In the genomic region with DNA sequence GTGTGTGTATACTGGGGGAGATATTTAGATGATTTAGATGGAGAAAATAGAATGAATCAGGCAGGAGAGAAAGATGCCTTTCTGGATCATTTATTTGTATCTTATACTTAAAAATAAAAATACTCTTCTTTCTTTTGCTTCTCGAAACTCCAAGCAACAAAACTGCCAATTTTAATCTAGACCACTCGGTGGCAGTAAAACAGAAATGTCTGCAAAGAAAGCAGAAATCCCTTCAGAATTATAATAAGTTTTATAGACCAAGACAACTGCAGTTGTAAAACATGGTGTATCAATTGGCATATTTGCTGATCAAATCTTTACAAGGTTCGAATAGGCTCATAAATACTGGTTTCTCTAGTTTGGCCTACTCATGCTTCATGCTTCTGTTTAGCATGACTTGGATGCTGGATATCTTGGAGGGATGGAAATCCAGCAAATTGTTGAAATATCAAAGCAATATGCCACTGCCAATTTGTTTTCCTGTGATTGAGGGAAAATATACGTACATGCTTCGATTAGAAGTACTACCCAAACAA, we compare ENCODE assay signal across 1 cellular context.
TF ChIP-seq lines count a peak whose summit lies in the region.

No MANE protein-coding gene starts in this region.

TF ChIP-seq in GM23338, 12 proteins besides CTCF, POLR2A, EP300 and RAD21 (continued from another document):
- TF ChIP-seq, protein P1, sequence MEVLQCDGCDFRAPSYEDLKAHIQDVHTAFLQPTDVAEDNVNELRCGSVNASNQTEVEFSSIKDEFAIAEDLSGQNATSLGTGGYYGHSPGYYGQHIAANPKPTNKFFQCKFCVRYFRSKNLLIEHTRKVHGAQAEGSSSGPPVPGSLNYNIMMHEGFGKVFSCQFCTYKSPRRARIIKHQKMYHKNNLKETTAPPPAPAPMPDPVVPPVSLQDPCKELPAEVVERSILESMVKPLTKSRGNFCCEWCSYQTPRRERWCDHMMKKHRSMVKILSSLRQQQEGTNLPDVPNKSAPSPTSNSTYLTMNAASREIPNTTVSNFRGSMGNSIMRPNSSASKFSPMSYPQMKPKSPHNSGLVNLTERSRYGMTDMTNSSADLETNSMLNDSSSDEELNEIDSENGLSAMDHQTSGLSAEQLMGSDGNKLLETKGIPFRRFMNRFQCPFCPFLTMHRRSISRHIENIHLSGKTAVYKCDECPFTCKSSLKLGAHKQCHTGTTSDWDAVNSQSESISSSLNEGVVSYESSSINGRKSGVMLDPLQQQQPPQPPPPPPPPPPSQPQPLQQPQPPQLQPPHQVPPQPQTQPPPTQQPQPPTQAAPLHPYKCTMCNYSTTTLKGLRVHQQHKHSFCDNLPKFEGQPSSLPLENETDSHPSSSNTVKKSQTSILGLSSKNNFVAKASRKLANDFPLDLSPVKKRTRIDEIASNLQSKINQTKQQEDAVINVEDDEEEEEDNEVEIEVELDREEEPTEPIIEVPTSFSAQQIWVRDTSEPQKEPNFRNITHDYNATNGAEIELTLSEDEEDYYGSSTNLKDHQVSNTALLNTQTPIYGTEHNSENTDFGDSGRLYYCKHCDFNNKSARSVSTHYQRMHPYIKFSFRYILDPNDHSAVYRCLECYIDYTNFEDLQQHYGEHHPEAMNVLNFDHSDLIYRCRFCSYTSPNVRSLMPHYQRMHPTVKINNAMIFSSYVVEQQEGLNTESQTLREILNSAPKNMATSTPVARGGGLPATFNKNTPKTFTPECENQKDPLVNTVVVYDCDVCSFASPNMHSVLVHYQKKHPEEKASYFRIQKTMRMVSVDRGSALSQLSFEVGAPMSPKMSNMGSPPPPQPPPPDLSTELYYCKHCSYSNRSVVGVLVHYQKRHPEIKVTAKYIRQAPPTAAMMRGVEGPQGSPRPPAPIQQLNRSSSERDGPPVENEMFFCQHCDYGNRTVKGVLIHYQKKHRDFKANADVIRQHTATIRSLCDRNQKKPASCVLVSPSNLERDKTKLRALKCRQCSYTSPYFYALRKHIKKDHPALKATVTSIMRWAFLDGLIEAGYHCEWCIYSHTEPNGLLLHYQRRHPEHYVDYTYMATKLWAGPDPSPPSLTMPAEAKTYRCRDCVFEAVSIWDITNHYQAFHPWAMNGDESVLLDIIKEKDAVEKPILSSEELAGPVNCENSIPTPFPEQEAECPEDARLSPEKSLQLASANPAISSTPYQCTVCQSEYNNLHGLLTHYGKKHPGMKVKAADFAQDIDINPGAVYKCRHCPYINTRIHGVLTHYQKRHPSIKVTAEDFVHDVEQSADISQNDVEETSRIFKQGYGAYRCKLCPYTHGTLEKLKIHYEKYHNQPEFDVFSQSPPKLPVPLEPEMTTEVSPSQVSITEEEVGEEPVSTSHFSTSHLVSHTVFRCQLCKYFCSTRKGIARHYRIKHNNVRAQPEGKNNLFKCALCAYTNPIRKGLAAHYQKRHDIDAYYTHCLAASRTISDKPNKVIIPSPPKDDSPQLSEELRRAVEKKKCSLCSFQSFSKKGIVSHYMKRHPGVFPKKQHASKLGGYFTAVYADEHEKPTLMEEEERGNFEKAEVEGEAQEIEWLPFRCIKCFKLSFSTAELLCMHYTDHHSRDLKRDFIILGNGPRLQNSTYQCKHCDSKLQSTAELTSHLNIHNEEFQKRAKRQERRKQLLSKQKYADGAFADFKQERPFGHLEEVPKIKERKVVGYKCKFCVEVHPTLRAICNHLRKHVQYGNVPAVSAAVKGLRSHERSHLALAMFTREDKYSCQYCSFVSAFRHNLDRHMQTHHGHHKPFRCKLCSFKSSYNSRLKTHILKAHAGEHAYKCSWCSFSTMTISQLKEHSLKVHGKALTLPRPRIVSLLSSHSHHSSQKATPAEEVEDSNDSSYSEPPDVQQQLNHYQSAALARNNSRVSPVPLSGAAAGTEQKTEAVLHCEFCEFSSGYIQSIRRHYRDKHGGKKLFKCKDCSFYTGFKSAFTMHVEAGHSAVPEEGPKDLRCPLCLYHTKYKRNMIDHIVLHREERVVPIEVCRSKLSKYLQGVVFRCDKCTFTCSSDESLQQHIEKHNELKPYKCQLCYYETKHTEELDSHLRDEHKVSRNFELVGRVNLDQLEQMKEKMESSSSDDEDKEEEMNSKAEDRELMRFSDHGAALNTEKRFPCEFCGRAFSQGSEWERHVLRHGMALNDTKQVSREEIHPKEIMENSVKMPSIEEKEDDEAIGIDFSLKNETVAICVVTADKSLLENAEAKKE (CRISPR knock-in tag; IDR thresholded peaks at IDR 0.05), result no peak
- TF ChIP-seq ZNF331 (CRISPR knock-in tag; IDR thresholded peaks at IDR 0.05; ENCODE audit: low read depth), result no peak
- no peak for TF ChIP-seq EZH2 (IDR thresholded peaks at IDR 0.05; ENCODE audit: low read depth, unreplicated experiment)
